In the genomic region with DNA sequence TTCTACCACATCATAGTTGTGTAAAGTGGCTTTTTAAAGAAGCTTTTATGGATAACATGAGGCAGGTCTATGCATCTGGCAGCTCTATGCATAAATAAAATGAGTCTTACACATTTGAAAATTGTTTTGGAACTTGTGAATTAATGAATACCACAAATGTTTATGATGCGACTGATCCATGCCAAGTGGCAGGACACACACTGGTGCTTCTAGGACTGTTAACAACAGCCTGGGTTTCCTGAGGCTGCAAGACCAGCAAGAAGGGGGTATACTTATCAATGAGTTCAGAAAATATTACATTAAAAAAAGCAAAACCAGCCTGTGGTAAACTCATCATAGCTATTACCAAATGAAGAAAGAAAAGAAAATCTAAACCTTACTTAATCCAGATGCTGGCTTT, we compare ENCODE assay signal across 21 cellular contexts.
"Had no signal": no experiment of that assay in that cellular context is flagged by ENCODE, and none has a peak within 500 bp of the region (broad histone marks: within the 10 kb centered on the region; RNA-seq: fewer than 3 reads in every experiment).

No MANE protein-coding gene starts in this region.

- H3K27ac ChIP-seq: brain microvascular endothelial cell, epithelial cell of prostate, foreskin keratinocyte, gastrocnemius medialis had no signal

- H3K9me3 ChIP-seq: gastrocnemius medialis had no signal

- ATAC-seq: activated T-cell treated with anti-CD3 and anti-CD28 coated beads, Interleukin-2, amount 50 U/mL, for 72 hours; foreskin keratinocyte had no signal

- DNase-seq: activated CD4-positive, alpha-beta memory T cell treated with anti-CD3 and anti-CD28 coated beads, Interleukin-2, amount 10 ng/mL, durations not matched to agents 7 days and 5 days; activated CD4-positive, alpha-beta T cell treated with anti-CD3 and anti-CD28 coated beads for 1 hour; activated CD4-positive, alpha-beta T cell treated with anti-CD3 and anti-CD28 coated beads for 4 hours; activated CD4-positive, alpha-beta T cell treated with anti-CD3 and anti-CD28 coated beads, Interleukin-2, amount 10 ng/mL, durations not matched to agents 7 days and 5 days; activated CD4-positive, alpha-beta T cell treated with anti-CD3 and anti-CD28 coated beads, Interleukin-2, amount 50 U/mL, for 4 hours; activated CD4-positive, CD25-positive, alpha-beta regulatory T cell; activated CD8-positive, alpha-beta memory T cell treated with anti-CD3 and anti-CD28 coated beads, Interleukin-2, amount 50 U/mL, for 48 hours; activated gamma-delta T cell; activated naive CD4-positive, alpha-beta T cell; activated naive CD4-positive, alpha-beta T cell treated with anti-CD3 and anti-CD28 coated beads, Interleukin-2, amount 10 ng/mL, durations not matched to agents 7 days and 5 days; activated T-cell treated with anti-CD3 and anti-CD28 coated beads for 4 hours; activated T-cell treated with anti-CD3 and anti-CD28 coated beads, Interleukin-2, amount 50 U/mL, for 24 hours; activated T-cell treated with anti-CD3 and anti-CD28 coated beads, Interleukin-2, amount 50 U/mL, for 72 hours; amniotic stem cell; effector CD8-positive, alpha-beta T cell; foreskin keratinocyte; glutamatergic neuron; T-helper 2 cell had no signal

- H3K36me3 ChIP-seq: brain microvascular endothelial cell, gastrocnemius medialis had no signal

- H3K4me1 ChIP-seq: foreskin keratinocyte, gastrocnemius medialis had no signal

- H3K4me3 ChIP-seq: gastrocnemius medialis had no signal

- H3K27me3 ChIP-seq: foreskin keratinocyte, gastrocnemius medialis had no signal
